In the genomic region with DNA sequence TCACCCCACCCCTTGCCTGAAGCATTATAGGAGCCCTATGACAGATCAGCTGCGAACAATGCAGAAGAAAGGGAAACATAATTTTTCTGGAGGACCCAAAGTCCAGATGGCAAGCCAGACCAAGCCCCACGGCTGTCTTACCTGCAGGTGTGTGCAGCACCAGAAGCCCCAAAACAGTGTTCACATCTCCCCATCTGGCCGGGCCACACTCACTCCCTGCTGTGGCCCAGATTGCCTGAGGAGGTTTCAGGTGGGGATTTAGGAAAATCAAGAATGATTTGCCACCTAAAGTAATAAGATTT, we compare ENCODE assay signal across 12 cellular contexts. TPM values are rescaled to one million over a fixed set of nuclear protein-coding genes. Genes with fewer than 3 reads are reported as not detected.
DNase-seq lines count a peak whose midpoint lies in the region; ATAC-seq and TF ChIP-seq lines count a peak whose summit lies in the region.
"Had no signal": no experiment of that assay in that cellular context is flagged by ENCODE, and none has a peak within 500 bp of the region (broad histone marks: within the 10 kb centered on the region; RNA-seq: fewer than 3 reads in every experiment).

No MANE protein-coding gene starts in this region.

- H3K9ac ChIP-seq in neural progenitor cell: no peak overlapping the region

- H3K4me2 ChIP-seq in neural progenitor cell: no peak overlapping the region
- H3K4me2 ChIP-seq: PC-9 had no signal

- H2AFZ ChIP-seq in neural progenitor cell (replicated peaks): no peak overlapping the region
- H2AFZ ChIP-seq: PC-9 had no signal

- H3K4me3 ChIP-seq in neural progenitor cell: no peak overlapping the region
- H3K4me3 ChIP-seq: PC-9 had no signal

- H3K27me3 ChIP-seq in neural progenitor cell: no peaks in the 10 kb centered on the region
- H3K27me3 ChIP-seq: foreskin keratinocyte had no signal

- H3K27ac ChIP-seq in neural progenitor cell: no peak overlapping the region
- H3K27ac ChIP-seq: foreskin keratinocyte, PC-9 had no signal

- TF ChIP-seq CTCF in neural progenitor cell (IDR thresholded peaks at IDR 0.05): no peak

- no peaks in the 10 kb centered on the region for H3K27me3 Mint-ChIP-seq in memory B cell
- peaks cover 2% of the 10 kb centered on the region for H3K27me3 Mint-ChIP-seq in neural progenitor cell (ENCODE audit: insufficient read depth, low read depth)

- H3K4me1 ChIP-seq in neural progenitor cell: no peaks in the 10 kb centered on the region
- H3K4me1 ChIP-seq: foreskin keratinocyte had no signal

- H3K4me3 Mint-ChIP-seq in memory B cell (peak overlapping the region; percentile 65), neural progenitor cell (no peak overlapping the region)
- H3K4me3 Mint-ChIP-seq: WTC11 had no signal

- H3K36me3 Mint-ChIP-seq in memory B cell: no peaks in the 10 kb centered on the region
- H3K36me3 Mint-ChIP-seq in neural progenitor cell: no peaks in the 10 kb centered on the region
- H3K36me3 Mint-ChIP-seq: WTC11 had no signal

- H3K27ac Mint-ChIP-seq in memory B cell: peak overlapping the region; percentile 94
- H3K27ac Mint-ChIP-seq in neural progenitor cell: no peak overlapping the region
- H3K27ac Mint-ChIP-seq: WTC11 had no signal

- H3K4me1 Mint-ChIP-seq in memory B cell (peaks cover 44% of the 10 kb centered on the region), neural progenitor cell (peaks cover 3% of the 10 kb centered on the region)

- H3F3A ChIP-seq in neural progenitor cell (ENCODE audit: low read depth): no peaks in the 10 kb centered on the region

- peak; percentile 92 for DNase-seq in NCI-H69 (lab: John Stamatoyannopoulos, UW)
- no peak for DNase-seq in memory B cell (ENCODE audit: low spot score in 2 of 2)
- no peak for DNase-seq in MV-4-11 (lab: John Stamatoyannopoulos, UW)
- DNase-seq in DMS53 (lab: John Stamatoyannopoulos, UW): no peak
- DNase-seq in NCI-H748 (lab: John Stamatoyannopoulos, UW; ENCODE audit: unreplicated experiment): no peak
- DNase-seq in neural progenitor cell (ENCODE audit: low spot score): no peak
- DNase-seq: foreskin keratinocyte, NCI-H1092 treated with DMSO at 0.1 percent for 48 hours, PC-9 had no signal

- H4K20me1 ChIP-seq in neural progenitor cell (ENCODE audit: low read depth): no peaks in the 10 kb centered on the region

- no peaks in the 10 kb centered on the region for H3K79me2 ChIP-seq in neural progenitor cell (ENCODE audit: low read depth)

- no peaks in the 10 kb centered on the region for H3K9me3 Mint-ChIP-seq in memory B cell
- peaks cover 2% of the 10 kb centered on the region for H3K9me3 Mint-ChIP-seq in neural progenitor cell

- ATAC-seq in GM18499 (IDR thresholded peaks at IDR 0.05; ENCODE audit: insufficient read depth, unreplicated experiment) (peak; percentile 12), GM21717 (IDR thresholded peaks at IDR 0.05; ENCODE audit: unreplicated experiment) (peak; percentile 39), memory B cell (ENCODE audit: low read depth) (peak; percentile 6)
- ATAC-seq: foreskin keratinocyte, WTC11 had no signal

- no peaks in the 10 kb centered on the region for H3K9me3 ChIP-seq in neural progenitor cell (ENCODE audit: low read depth)

- H3K36me3 ChIP-seq in neural progenitor cell: no peaks in the 10 kb centered on the region

RNA-seq across cellular contexts. Expression of a gene that starts 11.7 kb away (rescaled TPM):
- 18.6 and 35.4 TPM in 2 replicates for total RNA-seq in neural progenitor cell (ENCODE audit: low replicate concordance)
